Comparison of ENCODE assay signal across 8 cellular contexts in the genomic region with DNA sequence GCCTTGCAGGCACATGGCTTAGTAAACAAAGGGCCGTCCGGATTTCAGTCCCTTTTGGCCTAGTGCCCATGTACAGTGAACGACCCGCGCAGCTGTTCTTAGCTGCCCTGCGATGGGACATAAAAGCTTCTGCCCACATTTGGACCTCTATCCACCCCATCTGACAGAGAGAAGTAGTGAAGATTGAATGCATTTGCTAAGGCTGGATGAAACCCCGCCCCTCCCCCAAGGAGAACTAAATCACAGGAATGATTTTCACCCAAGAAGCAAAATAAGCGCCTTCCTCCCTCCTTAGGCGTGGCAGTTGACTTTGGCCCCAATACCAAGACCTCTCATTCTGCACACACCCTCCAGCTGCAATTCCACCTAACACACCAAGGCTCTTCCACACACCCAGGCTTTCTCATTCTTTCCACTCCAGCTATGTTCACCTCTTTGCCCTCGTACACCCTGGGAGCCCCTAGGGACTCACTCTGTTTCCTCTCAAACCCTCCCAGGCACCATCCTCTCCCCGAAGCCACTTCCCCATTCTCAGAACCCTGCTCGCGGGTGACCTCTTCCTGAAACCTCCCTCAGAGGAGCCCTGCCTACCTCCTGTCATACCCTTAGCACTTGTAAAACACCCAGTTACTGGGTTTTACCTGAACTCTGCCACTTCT. TPM values are rescaled to one million over a fixed set of nuclear protein-coding genes. Genes with fewer than 3 reads are reported as not detected.
DNase-seq lines count a peak whose midpoint lies in the region; ATAC-seq and TF ChIP-seq lines count a peak whose summit lies in the region.

No MANE protein-coding gene starts in this region.

- ATAC-seq in Right ventricle myocardium inferior (peak; percentile 49), HG02885 (IDR thresholded peaks at IDR 0.05; ENCODE audit: poor library complexity, unreplicated experiment) (peak; percentile 92)

- no peak for TF ChIP-seq EP300 in stomach (IDR thresholded peaks at IDR 0.05)

- POLR2A ChIA-PET in A673 (lab: Charles Lee; ENCODE audit: low non-redundant PET) = no interaction called here

- H3K9me3 ChIP-seq in right atrium auricular region (no peaks in the 10 kb centered on the region), stomach (no peaks in the 10 kb centered on the region), A673 (ENCODE audit: low read depth, low read length, poor library complexity, severe bottlenecking) (no peaks in the 10 kb centered on the region)

- H3K27ac ChIP-seq in right atrium auricular region = no peak overlapping the region
- no peak overlapping the region for H3K27ac ChIP-seq in stomach
- H3K27ac ChIP-seq in A673 (ENCODE audit: low read depth, low read length, poor library complexity, severe bottlenecking) = no peak overlapping the region

- intact Hi-C loops in Right ventricle myocardium inferior (cut with DNase I) = no loop called here
- intact Hi-C loops in stomach (cut with DNase I; ENCODE audit: low total_unique reads) = no loop called here
- intact Hi-C loops in A673 (cut with micrococcal nuclease; ENCODE audit: unreplicated experiment) = no loop called here

- H3K4me3 ChIP-seq in right atrium auricular region (no peak overlapping the region), epithelial cell of esophagus (ENCODE audit: low read length) (no peak overlapping the region), stomach (no peak overlapping the region), A673 (ENCODE audit: low read depth, low read length, poor library complexity, severe bottlenecking) (no peak overlapping the region)

- H3K36me3 ChIP-seq in right atrium auricular region (no peaks in the 10 kb centered on the region), stomach (no peaks in the 10 kb centered on the region), A673 (ENCODE audit: insufficient read depth, low read length, poor library complexity, severe bottlenecking) (no peaks in the 10 kb centered on the region)

- H3K27me3 ChIP-seq in right atrium auricular region (no peaks in the 10 kb centered on the region), stomach (no peaks in the 10 kb centered on the region), A673 (replicated peaks; ENCODE audit: insufficient read depth, low read depth, low read length, poor library complexity) (no peaks in the 10 kb centered on the region)

- 15 to 23% (median 21%) methylated on average over 12 to 13 of the region's 13 CpGs for WGBS in stomach, 5 donors

- no peak for TF ChIP-seq POLR2A in stomach (IDR thresholded peaks at IDR 0.05)

- H3K4me1 ChIP-seq in right atrium auricular region = peaks cover 0 to 16% of the 10 kb centered on the region in 2 donors
- peaks cover 8 to 16% (median 9%) of the 10 kb centered on the region in 4 donors for H3K4me1 ChIP-seq in stomach
- no peaks in the 10 kb centered on the region for H3K4me1 ChIP-seq in A673 (ENCODE audit: insufficient read depth, low read length, poor library complexity, severe bottlenecking)

- DNase-seq in Right ventricle myocardium inferior (ENCODE audit: missing footprints) = peak; percentile 70
- DNase-seq in right atrium auricular region (ENCODE audit: low spot score) = no peak
- DNase-seq in NCI-H69 (lab: John Stamatoyannopoulos, UW) = peak; percentile 76
- DNase-seq in epithelial cell of esophagus (ENCODE audit: low read depth) = peak; percentile 50
- DNase-seq in stomach = peak; percentile 27
- no peak for DNase-seq in NCI-H1048 (lab: John Stamatoyannopoulos, UW)
- no peak for DNase-seq in A673 (ENCODE audit: low spot score)

- no TSS peak for BruUV-seq in A673 (replicated peaks; lab: Mats Ljungman, UMichigan)

- CTCF ChIA-PET in A673 (lab: Charles Lee) = no interaction called here

- TF ChIP-seq CTCF in right atrium auricular region (IDR thresholded peaks at IDR 0.05) (no peak), epithelial cell of esophagus (IDR thresholded peaks at IDR 0.05; ENCODE audit: insufficient read depth, low read depth, low read length, missing control alignments) (no peak), stomach (IDR thresholded peaks at IDR 0.05) (no peak), A673 (conservative IDR thresholded peaks at IDR 0.05; ENCODE audit: low read depth, low read length) (no peak)

RNA-seq across cellular contexts. Expression of a gene that starts 14.1 kb away (rescaled TPM):
- total RNA-seq in Right ventricle myocardium inferior (1.8 TPM), right atrium auricular region (1 to 10 TPM; 1.6 to 3.5 TPM), stomach (1 to 10 TPM in 2 of 5 donors, under 1 TPM in 2, not detected in 1; under 0.01 to 5.0 (median 1.5) TPM), A673 (2021) (0.81 and 0.92 TPM in 2 replicates)
- under 1 TPM; 0.31 to 0.80 (median 0.37) TPM for polyA plus RNA-seq in stomach

Comparison
In these comparisons a context has a peak if more than half of its experiments do, and no peak if none do; other contexts are left out.
1. DNase-seq: peak in Right ventricle myocardium inferior (single experiment), NCI-H69 (single experiment), epithelial cell of esophagus (single experiment) and stomach (single experiment); none in right atrium auricular region (single experiment), NCI-H1048 (single experiment) and A673 (single experiment).